Comparison of ENCODE assay signal across 13 cellular contexts in genomic region chr14:102579696-102580551, GRCh38. TPM values are rescaled to one million over a fixed set of nuclear protein-coding genes. Genes with fewer than 3 reads are reported as not detected.
DNase-seq lines count a peak whose midpoint lies in the region; FAIRE-seq and TF ChIP-seq lines count a peak whose summit lies in the region.
"Had no signal": no experiment of that assay in that cellular context is flagged by ENCODE, and none has a peak within 500 bp of the region (broad histone marks: within the 10 kb centered on the region; RNA-seq: fewer than 3 reads in every experiment).

No MANE protein-coding gene starts in this region.

- no peaks in the 10 kb centered on the region for H3K27me3 Mint-ChIP-seq in activated CD4-positive, alpha-beta memory T cell treated with anti-CD3 and anti-CD28 coated beads for 36 hours
- H3K27me3 Mint-ChIP-seq: activated T-cell treated with anti-CD3 and anti-CD28 coated beads, Interleukin-2, amount 50 U/mL, for 24 hours; stimulated activated naive CD8-positive, alpha-beta T cell treated with anti-CD3 and anti-CD28 coated beads, Interleukin-15, amount 100 ng/mL, for 72 hours had no signal

- CTCF ChIA-PET in AG04449 (lab: Yijun Ruan, JAX): interaction anchor here (1.2 to 2.5 kb wide), 4 partner anchors 9 to 62 kb away, joined by 3 to 11 read pairs (median 8); no protein-coding TSS in a partner anchor
- CTCF ChIA-PET in activated CD4-positive, alpha-beta memory T cell treated with anti-CD3 and anti-CD28 coated beads for 36 hours (lab: Charles Lee): no interaction called here

- POLR2A ChIA-PET in AG04449 (lab: Yijun Ruan, JAX): interaction anchor here (0.6 to 1.3 kb wide), 2 partner anchors 55 to 333 kb away, joined by 3 to 5 read pairs; no protein-coding TSS in a partner anchor
- POLR2A ChIA-PET in activated CD4-positive, alpha-beta memory T cell treated with anti-CD3 and anti-CD28 coated beads for 36 hours (lab: Charles Lee): no interaction called here

- H3K36me3 Mint-ChIP-seq in activated CD4-positive, alpha-beta memory T cell treated with anti-CD3 and anti-CD28 coated beads for 36 hours: no peaks in the 10 kb centered on the region
- H3K36me3 Mint-ChIP-seq: memory B cell had no signal

- WGBS in liver: 81% methylated on average over 19 of the region's 19 CpGs

- H3K27ac ChIP-seq in liver (ENCODE audit: low read depth in 1 of 2, low read length in 2 of 2): peak overlapping the region; percentile 7 to 46
- H3K27ac ChIP-seq: spleen had no signal

- DNase-seq in AG04449 (ENCODE audit: low read depth, low spot score) (peak; percentile 51), bronchial epithelial cell (ENCODE audit: low read depth) (peak; percentile 64), DMS 273 (lab: John Stamatoyannopoulos, UW; ENCODE audit: unreplicated experiment) (no peak), NCI-H774 (lab: John Stamatoyannopoulos, UW) (no peak)
- DNase-seq in activated CD4-positive, alpha-beta memory T cell treated with anti-CD3 and anti-CD28 coated beads for 36 hours: no peak
- DNase-seq in effector CD4-positive, alpha-beta T cell: no peak
- DNase-seq: activated T-cell treated with anti-CD3 and anti-CD28 coated beads, Interleukin-2, amount 50 U/mL, for 24 hours; spleen; stimulated activated naive CD8-positive, alpha-beta T cell treated with anti-CD3 and anti-CD28 coated beads, Interleukin-15, amount 100 ng/mL, for 72 hours had no signal

- H3K36me3 ChIP-seq in bronchial epithelial cell (ENCODE audit: control insufficient read depth, insufficient read depth, low read length): no peaks in the 10 kb centered on the region
- no peaks in the 10 kb centered on the region for H3K36me3 ChIP-seq in liver (ENCODE audit: control insufficient read depth in 4 of 4, insufficient read depth in 3 of 4, low read depth in 1 of 4, low read length in 3 of 4)
- H3K36me3 ChIP-seq: spleen had no signal

- no peak overlapping the region for H3K27ac Mint-ChIP-seq in activated CD4-positive, alpha-beta memory T cell treated with anti-CD3 and anti-CD28 coated beads for 36 hours
- H3K27ac Mint-ChIP-seq: activated T-cell treated with anti-CD3 and anti-CD28 coated beads, Interleukin-2, amount 50 U/mL, for 24 hours; memory B cell; T-helper 2 cell treated with Interferon-gamma antibody and Interleukin-4, amounts not matched to agents 5 μg/mL and 100 μg/mL, for 36 hours had no signal

- peak; percentile 32 for FAIRE-seq in bronchial epithelial cell (lab: Jason Lieb, UNC)

- TF ChIP-seq CTCF in AG04449 (IDR thresholded peaks at IDR 0.05; ENCODE audit: insufficient read depth, low read length, missing control alignments): no peak
- TF ChIP-seq CTCF in bronchial epithelial cell (IDR thresholded peaks at IDR 0.05; ENCODE audit: insufficient read depth, low read length, severe bottlenecking): no peak
- no peak for TF ChIP-seq CTCF in liver (IDR thresholded peaks at IDR 0.05; ENCODE audit: low read depth, low read length, missing input control)

- H3K4me1 Mint-ChIP-seq in activated CD4-positive, alpha-beta memory T cell treated with anti-CD3 and anti-CD28 coated beads for 36 hours (ENCODE audit: low read depth): no peaks in the 10 kb centered on the region

- intact Hi-C loops in activated CD4-positive, alpha-beta memory T cell treated with anti-CD3 and anti-CD28 coated beads for 36 hours (cut with micrococcal nuclease): no loop called here

- H3K27me3 ChIP-seq in bronchial epithelial cell (ENCODE audit: control insufficient read depth, insufficient read depth, low read length): no peaks in the 10 kb centered on the region
- no peaks in the 10 kb centered on the region for H3K27me3 ChIP-seq in liver (ENCODE audit: control insufficient read depth in 4 of 4, insufficient read depth in 4 of 4, low read length in 3 of 4)
- H3K27me3 ChIP-seq: spleen had no signal

- no peak overlapping the region; the same call in 1 of the 2 replicates for H3K4me3 ChIP-seq in AG04449 (ENCODE audit: low read depth, low read length)
- no peak overlapping the region for H3K4me3 ChIP-seq in bronchial epithelial cell (ENCODE audit: low read depth, low read length)
- no peak overlapping the region for H3K4me3 ChIP-seq in liver (ENCODE audit: low read depth in 1 of 3, low read length in 3 of 3)
- H3K4me3 ChIP-seq: spleen had no signal

- no peak overlapping the region for H3K9ac ChIP-seq in liver (ENCODE audit: low read depth in 1 of 2, low read length in 2 of 2)

- no peak for TF ChIP-seq EP300 in Ishikawa (IDR thresholded peaks at IDR 0.05; ENCODE audit: borderline replicate concordance)

- H3K9me3 Mint-ChIP-seq in activated CD4-positive, alpha-beta memory T cell treated with anti-CD3 and anti-CD28 coated beads for 36 hours: no peaks in the 10 kb centered on the region
- H3K9me3 Mint-ChIP-seq: activated T-cell treated with anti-CD3 and anti-CD28 coated beads, Interleukin-2, amount 50 U/mL, for 24 hours; memory B cell; stimulated activated naive CD8-positive, alpha-beta T cell treated with anti-CD3 and anti-CD28 coated beads, Interleukin-15, amount 100 ng/mL, for 72 hours; T-helper 2 cell treated with Interferon-gamma antibody and Interleukin-4, amounts not matched to agents 5 μg/mL and 100 μg/mL, for 36 hours had no signal

- H3K9me3 ChIP-seq in liver (ENCODE audit: control insufficient read depth in 4 of 4, low read length in 3 of 4): no peaks in the 10 kb centered on the region
- H3K9me3 ChIP-seq: spleen had no signal

- peaks cover 0 to 3% (median 0%) of the 10 kb centered on the region in 4 donors for H3K4me1 ChIP-seq in liver (ENCODE audit: control insufficient read depth in 4 of 4, insufficient read depth in 4 of 4, low read length in 3 of 4)

- TF ChIP-seq RAD21 in Ishikawa (IDR thresholded peaks at IDR 0.05; ENCODE audit: low read depth): no peak
- no peak for TF ChIP-seq RAD21 in liver (IDR thresholded peaks at IDR 0.05)

- no peak overlapping the region for H3K4me3 Mint-ChIP-seq in activated CD4-positive, alpha-beta memory T cell treated with anti-CD3 and anti-CD28 coated beads for 36 hours
- H3K4me3 Mint-ChIP-seq: activated T-cell treated with anti-CD3 and anti-CD28 coated beads, Interleukin-2, amount 50 U/mL, for 24 hours; memory B cell; stimulated activated naive CD8-positive, alpha-beta T cell treated with anti-CD3 and anti-CD28 coated beads, Interleukin-15, amount 100 ng/mL, for 72 hours; T-helper 2 cell treated with Interferon-gamma antibody and Interleukin-4, amounts not matched to agents 5 μg/mL and 100 μg/mL, for 36 hours had no signal

TF ChIP-seq in Ishikawa, 13 proteins besides CTCF, POLR2A, EP300 and RAD21 (continues in another document):
- TF ChIP-seq CREB1 (IDR thresholded peaks at IDR 0.05; ENCODE audit: low read depth) (no peak), TAF1 (IDR thresholded peaks at IDR 0.05; ENCODE audit: low read depth) (no peak), REST (IDR thresholded peaks at IDR 0.05; ENCODE audit: low read depth) (no peak)

TF ChIP-seq in liver, 16 proteins besides CTCF, POLR2A, EP300 and RAD21 (continues in another document):
- no peak for TF ChIP-seq RXRA (IDR thresholded peaks at IDR 0.05)
- no peak for TF ChIP-seq FOXA1 (IDR thresholded peaks at IDR 0.05)
- no peak for TF ChIP-seq HNF4A (conservative IDR thresholded peaks at IDR 0.05)
- TF ChIP-seq YY1 (IDR thresholded peaks at IDR 0.05): no peak
- TF ChIP-seq MAX (IDR thresholded peaks at IDR 0.05): no peak
- TF ChIP-seq SP1 (IDR thresholded peaks at IDR 0.05): no peak
- no peak for TF ChIP-seq FOXA2 (IDR thresholded peaks at IDR 0.05)
- no peak for TF ChIP-seq NR2F2 (IDR thresholded peaks at IDR 0.05)
- no peak for TF ChIP-seq ZBTB33 (IDR thresholded peaks at IDR 0.05)
- TF ChIP-seq JUND (IDR thresholded peaks at IDR 0.05): no peak
- no peak for TF ChIP-seq EGR1 (IDR thresholded peaks at IDR 0.05; ENCODE audit: low read depth in 2 of 2)
- TF ChIP-seq GABPA (IDR thresholded peaks at IDR 0.05 in 1 of 2, conservative IDR thresholded peaks at IDR 0.05 in 1 of 2): no peak

RNA-seq across cellular contexts. Expression of gene RCOR1, which starts 12.5 kb away (rescaled TPM):
- total RNA-seq in bronchial epithelial cell (19.7 and 38.3 TPM in 2 replicates), liver (10 to 100 TPM in 1 of 2 donors, 1 to 10 TPM in 1; 6.9 to 17.0 TPM)
- 1 to 10 TPM; 4.2 to 4.6 TPM for polyA plus RNA-seq in liver
- 10 to 100 TPM; 14.1 to 14.3 TPM for total RNA-seq in activated CD4-positive, alpha-beta memory T cell treated with anti-CD3 and anti-CD28 coated beads for 36 hours

Comparison
In these comparisons a context has a peak if more than half of its experiments do, and no peak if none do; other contexts are left out.
1. DNase-seq: peak in AG04449 (single experiment) and bronchial epithelial cell (single experiment); none in activated CD4-positive, alpha-beta memory T cell treated with anti-CD3 and anti-CD28 coated beads for 36 hours (single experiment), DMS 273 (single experiment), effector CD4-positive, alpha-beta T cell (single experiment) and NCI-H774 (single experiment).